In genomic region chr10:78690354-78691111, GRCh38 we compare ENCODE assay signal across 15 cellular contexts.
DNase-seq lines count a peak whose midpoint lies in the region; ATAC-seq, FAIRE-seq and TF ChIP-seq lines count a peak whose summit lies in the region.
"Had no signal": no experiment of that assay in that cellular context is flagged by ENCODE, and none has a peak within 500 bp of the region (broad histone marks: within the 10 kb centered on the region; RNA-seq: fewer than 3 reads in every experiment).

No MANE protein-coding gene starts in this region.

- H4K20me1 ChIP-seq in K562 (replicated peaks; ENCODE audit: control insufficient read depth, insufficient read depth, low read length): no peaks in the 10 kb centered on the region; the same call in 1 of the 2 replicates
- no peaks in the 10 kb centered on the region for H4K20me1 ChIP-seq in neural progenitor cell (ENCODE audit: low read depth)

- H3K4me3 Mint-ChIP-seq in neural progenitor cell: no peak overlapping the region
- H3K4me3 Mint-ChIP-seq in activated T-cell treated with anti-CD3 and anti-CD28 coated beads, Interleukin-2, amount 50 U/mL, for 24 hours: no peak overlapping the region
- H3K4me3 Mint-ChIP-seq: CD4-positive, alpha-beta memory T cell; GM23338 had no signal

- no peaks in the 10 kb centered on the region for H3F3A ChIP-seq in neural progenitor cell (ENCODE audit: low read depth)

- H3K27ac Mint-ChIP-seq in neural progenitor cell: peak overlapping the region; percentile 58
- H3K27ac Mint-ChIP-seq in activated T-cell treated with anti-CD3 and anti-CD28 coated beads, Interleukin-2, amount 50 U/mL, for 24 hours: no peak overlapping the region
- H3K27ac Mint-ChIP-seq: CD4-positive, alpha-beta memory T cell; GM23338 had no signal

- intact Hi-C loops in K562 (cut with micrococcal nuclease): no loop called here
- intact Hi-C loops in thyroid gland (cut with DNase I): no loop called here

- no peaks in the 10 kb centered on the region for H3K79me2 ChIP-seq in K562 (ENCODE audit: control insufficient read depth, insufficient read depth, low read length)
- no peaks in the 10 kb centered on the region for H3K79me2 ChIP-seq in neural progenitor cell (ENCODE audit: low read depth)

- BruUV-seq in K562 (replicated peaks; lab: Mats Ljungman, UMichigan): no TSS peak

- ATAC-seq in K562: no peak

- POLR2A ChIA-PET in K562 (lab: Yijun Ruan, JAX): interaction anchor here (1.4 kb wide), 1 partner anchor 14 kb away, joined by 3 read pairs; no protein-coding TSS in a partner anchor

- no peaks in the 10 kb centered on the region for H3K9me3 Mint-ChIP-seq in neural progenitor cell
- H3K9me3 Mint-ChIP-seq in activated T-cell treated with anti-CD3 and anti-CD28 coated beads, Interleukin-2, amount 50 U/mL, for 24 hours: no peaks in the 10 kb centered on the region
- H3K9me3 Mint-ChIP-seq: CD4-positive, alpha-beta memory T cell; GM23338 had no signal

- H3K36me3 Mint-ChIP-seq in neural progenitor cell: no peaks in the 10 kb centered on the region
- H3K36me3 Mint-ChIP-seq in activated T-cell treated with anti-CD3 and anti-CD28 coated beads, Interleukin-2, amount 50 U/mL, for 24 hours (ENCODE audit: low read depth): no peaks in the 10 kb centered on the region
- H3K36me3 Mint-ChIP-seq: CD4-positive, alpha-beta memory T cell had no signal

- H3K9ac ChIP-seq in K562 (ENCODE audit: insufficient read depth in 1 of 2, low read depth in 2 of 2, low read length in 2 of 2): no peak overlapping the region
- H3K9ac ChIP-seq in neural progenitor cell: no peak overlapping the region

- CTCF ChIA-PET in K562 (lab: Yijun Ruan, JAX; ENCODE audit: low intra/inter-chr PET ratio): no interaction called here

- no peaks in the 10 kb centered on the region for H3K36me3 ChIP-seq in K562 (ENCODE audit: control insufficient read depth, insufficient read depth, low read length)
- no peaks in the 10 kb centered on the region for H3K36me3 ChIP-seq in neural progenitor cell
- no peaks in the 10 kb centered on the region for H3K36me3 ChIP-seq in thyroid gland
- H3K36me3 ChIP-seq: BE2C had no signal

- no peak for FAIRE-seq in K562 (lab: Jason Lieb, UNC)
- FAIRE-seq: A204.1, G401.6, GM12891, HTR-8/SVneo had no signal

- H3K4me1 ChIP-seq in K562 (replicated peaks in 1 of 2; ENCODE audit: control insufficient read depth in 2 of 2, insufficient read depth in 2 of 2, low read length in 2 of 2) (no peaks in the 10 kb centered on the region), neural progenitor cell (peaks cover 7% of the 10 kb centered on the region), thyroid gland (peaks cover 17 to 27% of the 10 kb centered on the region in 2 donors)

- peaks cover 12% of the 10 kb centered on the region for H3K27me3 Mint-ChIP-seq in neural progenitor cell (ENCODE audit: insufficient read depth, low read depth)
- peaks cover 5% of the 10 kb centered on the region for H3K27me3 Mint-ChIP-seq in activated T-cell treated with anti-CD3 and anti-CD28 coated beads, Interleukin-2, amount 50 U/mL, for 24 hours

- no peak overlapping the region for H2AFZ ChIP-seq in K562 (ENCODE audit: low read depth, low read length)
- H2AFZ ChIP-seq in neural progenitor cell (replicated peaks): no peak overlapping the region
- H2AFZ ChIP-seq: GM23338 had no signal

- H3K9me3 ChIP-seq in K562 (replicated peaks; ENCODE audit: control insufficient read depth, insufficient read depth, low read depth, low read length): no peaks in the 10 kb centered on the region
- H3K9me3 ChIP-seq in neural progenitor cell (ENCODE audit: low read depth): no peaks in the 10 kb centered on the region
- no peaks in the 10 kb centered on the region for H3K9me3 ChIP-seq in thyroid gland
- H3K9me3 ChIP-seq: BE2C had no signal

- H3K4me2 ChIP-seq in K562 (ENCODE audit: insufficient read depth, low read length): no peak overlapping the region
- H3K4me2 ChIP-seq in neural progenitor cell: no peak overlapping the region
- H3K4me2 ChIP-seq: GM23338 had no signal

- no peak for TF ChIP-seq RAD21 in K562 (CRISPR knock-in tag; conservative IDR thresholded peaks at IDR 0.05 in 1 of 2, IDR thresholded peaks at IDR 0.05 in 1 of 2)

- no peak overlapping the region for H3K27ac ChIP-seq in K562 (ENCODE audit: extremely low read depth, low read depth, low read length)
- peak overlapping the region; percentile 49 to 75 for H3K27ac ChIP-seq in coronary artery
- no peak overlapping the region for H3K27ac ChIP-seq in neural progenitor cell
- H3K27ac ChIP-seq in thyroid gland: peak overlapping the region in 2 of 3 donors; percentile 18 to 44

- TF ChIP-seq EP300 in K562 (IDR thresholded peaks at IDR 0.05; ENCODE audit: low read length): no peak

- H3K4me3 ChIP-seq in K562: no peak overlapping the region
- H3K4me3 ChIP-seq in coronary artery: no peak overlapping the region
- no peak overlapping the region for H3K4me3 ChIP-seq in neural progenitor cell
- no peak overlapping the region for H3K4me3 ChIP-seq in thyroid gland (replicated peaks in 1 of 3)
- H3K4me3 ChIP-seq: GM23338 had no signal

- in situ Hi-C loops in K562 (cut with MboI): no loop called here

- H3K9me1 ChIP-seq in K562 (ENCODE audit: control insufficient read depth, insufficient read depth, low read length): no peaks in the 10 kb centered on the region

- TF ChIP-seq CTCF in K562 (IDR thresholded peaks at IDR 0.05 in 2 of 3, conservative IDR thresholded peaks at IDR 0.05 in 1 of 3; ENCODE audit: insufficient read depth in 2 of 3, low read depth in 1 of 3, low read length in 3 of 3): no peak
- TF ChIP-seq CTCF in coronary artery (IDR thresholded peaks at IDR 0.05): no peak
- TF ChIP-seq CTCF in neural progenitor cell (IDR thresholded peaks at IDR 0.05): no peak
- no peak for TF ChIP-seq CTCF in thyroid gland (IDR thresholded peaks at IDR 0.05)

- H3K27me3 ChIP-seq in K562 (ENCODE audit: control insufficient read depth in 2 of 2, insufficient read depth in 2 of 2, low read length in 2 of 2) (peaks cover 0 to 11% of the 10 kb centered on the region in 2 experiments; a peak in 3 of 5 replicates), neural progenitor cell (no peaks in the 10 kb centered on the region), thyroid gland (no peaks in the 10 kb centered on the region)
- H3K27me3 ChIP-seq: BE2C had no signal

- 0% methylated on average over 3 of the region's 3 CpGs for WGBS in K562 (ENCODE audit: insufficient coverage, low coverage, missing lambda C conversion rate)
- WGBS in thyroid gland, 2 donors: 71 to 96% methylated on average over 3 of the region's 3 CpGs

- peaks cover 35% of the 10 kb centered on the region for H3K4me1 Mint-ChIP-seq in neural progenitor cell
- no peaks in the 10 kb centered on the region for H3K4me1 Mint-ChIP-seq in activated T-cell treated with anti-CD3 and anti-CD28 coated beads, Interleukin-2, amount 50 U/mL, for 24 hours (ENCODE audit: low read depth)
- H3K4me1 Mint-ChIP-seq: CD4-positive, alpha-beta memory T cell; GM23338 had no signal

- DNase-seq in K562 (ENCODE audit: extremely low read depth in 1 of 4, low spot score in 3 of 4) (no peak), coronary artery (ENCODE audit: low spot score) (no peak), neural progenitor cell (ENCODE audit: low spot score) (no peak), thyroid gland (peak in 1 of 2 donors; percentile 7), activated gamma-delta T cell treated with Interleukin-2 at 50 U/mL for 16 hours (no peak), HT-29 (ENCODE audit: low spot score) (no peak)
- no peak for DNase-seq in activated T-cell treated with anti-CD3 and anti-CD28 coated beads, Interleukin-2, amount 50 U/mL, for 24 hours
- DNase-seq: BE2C; CD4-positive, alpha-beta memory T cell; H7 had no signal

- no peak for TF ChIP-seq POLR2A in K562 (conservative IDR thresholded peaks at IDR 0.05)
- TF ChIP-seq POLR2A in thyroid gland (IDR thresholded peaks at IDR 0.05): no peak

TF ChIP-seq in K562, 482 proteins besides CTCF, POLR2A, EP300 and RAD21:
- TF ChIP-seq RBM25 (IDR thresholded peaks at IDR 0.05; ENCODE audit: low read depth, low read length, severe bottlenecking) (peak; percentile 94), KDM1A (IDR thresholded peaks at IDR 0.05) (0 out of 4 replicates have a peak, but pooled peaks of 1 of the 2 experiments have one; percentile 35), PHB (CRISPR knock-in tag; IDR thresholded peaks at IDR 0.05) (no peak), ADNP (tag; IDR thresholded peaks at IDR 0.05) (0 out of 2 replicates have a peak, but pooled peaks have one; percentile 40), E2F1 (CRISPR knock-in tag; IDR thresholded peaks at IDR 0.05) (no peak)
TF ChIP-seq in K562: peak in this region for 3.

Comparison
In these comparisons a context has a peak if more than half of its experiments do, and no peak if none do; other contexts are left out.
1. H3K27ac ChIP-seq: peak in coronary artery (2 of 2) and thyroid gland (2 of 3); none in K562 (single experiment) and neural progenitor cell (single experiment).